In genomic region chr11:91163619-91164451, GRCh38 we compare ENCODE assay signal across 11 cellular contexts.
DNase-seq lines count a peak whose midpoint lies in the region; ATAC-seq, FAIRE-seq and TF ChIP-seq lines count a peak whose summit lies in the region.
"Had no signal": no experiment of that assay in that cellular context is flagged by ENCODE, and none has a peak within 500 bp of the region (broad histone marks: within the 10 kb centered on the region; RNA-seq: fewer than 3 reads in every experiment).

No MANE protein-coding gene starts in this region.

- no peak overlapping the region for H3K27ac Mint-ChIP-seq in natural killer cell
- no peak overlapping the region for H3K27ac Mint-ChIP-seq in activated CD8-positive, alpha-beta T cell treated with anti-CD3 and anti-CD28 coated beads for 36 hours

- no peak for TF ChIP-seq CTCF in foreskin keratinocyte (conservative IDR thresholded peaks at IDR 0.05)
- no peak for TF ChIP-seq CTCF in natural killer cell (IDR thresholded peaks at IDR 0.05)
- TF ChIP-seq CTCF in activated CD8-positive, alpha-beta T cell treated with anti-CD3 and anti-CD28 coated beads for 36 hours (IDR thresholded peaks at IDR 0.05) = no peak

- no peak for TF ChIP-seq POLR2A in erythroblast (IDR thresholded peaks at IDR 0.05; ENCODE audit: low read length)

- DNase-seq in HTR-8/SVneo (ENCODE audit: insufficient read length, low spot score) (peak; percentile 27), SHP77 treated with DMSO at 0.1 percent for 48 hours (lab: John Stamatoyannopoulos, UW) (peak; percentile 9), foreskin keratinocyte (peak; percentile 61 to 86), renal cortical epithelial cell (ENCODE audit: low read depth) (peak; percentile 83), natural killer cell (no peak), erythroblast (lab: John Stamatoyannopoulos, UW) (no peak)
- no peak for DNase-seq in activated CD8-positive, alpha-beta T cell treated with anti-CD3 and anti-CD28 coated beads for 36 hours
- DNase-seq: NCI-H526 treated with DMSO at 0.1 percent for 48 hours had no signal

- POLR2A ChIA-PET in activated CD8-positive, alpha-beta T cell treated with anti-CD3 and anti-CD28 coated beads for 36 hours (lab: Charles Lee) = no interaction called here

- peaks cover 37% of the 10 kb centered on the region for H3K4me1 ChIP-seq in foreskin keratinocyte

- FAIRE-seq in HTR-8/SVneo (lab: Jason Lieb, UNC) = peak; percentile 33
- FAIRE-seq: colon, D721Med had no signal

- peaks cover 6 to 8% of the 10 kb centered on the region in 2 donors for H3K9me3 Mint-ChIP-seq in natural killer cell
- H3K9me3 Mint-ChIP-seq in activated CD8-positive, alpha-beta T cell treated with anti-CD3 and anti-CD28 coated beads for 36 hours = peaks cover 2% of the 10 kb centered on the region

- no peak overlapping the region for H3K27ac ChIP-seq in foreskin keratinocyte

- CTCF ChIA-PET in activated CD8-positive, alpha-beta T cell treated with anti-CD3 and anti-CD28 coated beads for 36 hours (lab: Charles Lee) = interaction anchor here (0.6 kb wide), 1 partner anchor 23 kb away, joined by 3 read pairs; no protein-coding TSS in a partner anchor

- H3K27me3 Mint-ChIP-seq in natural killer cell (ENCODE audit: low read depth in 2 of 2) = no peaks in the 10 kb centered on the region
- H3K27me3 Mint-ChIP-seq in activated CD8-positive, alpha-beta T cell treated with anti-CD3 and anti-CD28 coated beads for 36 hours = no peaks in the 10 kb centered on the region

- no peaks in the 10 kb centered on the region for H3K36me3 Mint-ChIP-seq in natural killer cell
- H3K36me3 Mint-ChIP-seq in activated CD8-positive, alpha-beta T cell treated with anti-CD3 and anti-CD28 coated beads for 36 hours (ENCODE audit: low read depth) = no peaks in the 10 kb centered on the region

- ATAC-seq in foreskin keratinocyte (peak; percentile 69), natural killer cell (no peak), GM19463 (IDR thresholded peaks at IDR 0.05; ENCODE audit: unreplicated experiment) (no peak)
- ATAC-seq in activated CD8-positive, alpha-beta T cell treated with anti-CD3 and anti-CD28 coated beads for 36 hours = no peak

- no peak overlapping the region for H3K4me3 Mint-ChIP-seq in natural killer cell
- H3K4me3 Mint-ChIP-seq in activated CD8-positive, alpha-beta T cell treated with anti-CD3 and anti-CD28 coated beads for 36 hours = no peak overlapping the region

- no peaks in the 10 kb centered on the region for H3K27me3 ChIP-seq in foreskin keratinocyte

- intact Hi-C loops in natural killer cell (cut with micrococcal nuclease) = no loop called here
- intact Hi-C loops in activated CD8-positive, alpha-beta T cell treated with anti-CD3 and anti-CD28 coated beads for 36 hours (cut with micrococcal nuclease) = no loop called here

- H3K4me1 Mint-ChIP-seq in natural killer cell = no peaks in the 10 kb centered on the region
- H3K4me1 Mint-ChIP-seq in activated CD8-positive, alpha-beta T cell treated with anti-CD3 and anti-CD28 coated beads for 36 hours (ENCODE audit: low read depth) = no peaks in the 10 kb centered on the region

Comparison
In these comparisons a context has a peak if more than half of its experiments do, and no peak if none do; other contexts are left out.
1. DNase-seq: peak in HTR-8/SVneo (single experiment), SHP77 treated with DMSO at 0.1 percent for 48 hours (single experiment), foreskin keratinocyte (2 of 2) and renal cortical epithelial cell (single experiment); none in natural killer cell (single experiment), erythroblast (0 of 2) and activated CD8-positive, alpha-beta T cell treated with anti-CD3 and anti-CD28 coated beads for 36 hours (single experiment).